Comparison of ENCODE assay signal across 1 cellular context in genomic region chr17:32323046-32323445, GRCh38.
TF ChIP-seq lines count a peak whose summit lies in the region.

No MANE protein-coding gene starts in this region.

TF ChIP-seq in GM23338, 12 proteins besides CTCF, POLR2A, EP300 and RAD21 (continued from another document):
- TF ChIP-seq REST (IDR thresholded peaks at IDR 0.05; ENCODE audit: unreplicated experiment) (no peak), ETS1 (IDR thresholded peaks at IDR 0.05) (no peak), CREB1 (CRISPR knock-in tag; IDR thresholded peaks at IDR 0.05; ENCODE audit: low read depth) (no peak), ZNF462 (CRISPR knock-in tag; IDR thresholded peaks at IDR 0.05) (no peak), POLR2AphosphoS5 (IDR thresholded peaks at IDR 0.05; ENCODE audit: low read depth) (no peak), NANOG (IDR thresholded peaks at IDR 0.05; ENCODE audit: borderline replicate concordance) (no peak), STAT1 (IDR thresholded peaks at IDR 0.05; ENCODE audit: unreplicated experiment) (no peak), JUNB (IDR thresholded peaks at IDR 0.05; ENCODE audit: unreplicated experiment) (no peak)
